Comparison of ENCODE assay signal across 23 cellular contexts in genomic region chr16:86502856-86503748, GRCh38. TPM values are rescaled to one million over a fixed set of nuclear protein-coding genes. Genes with fewer than 3 reads are reported as not detected.
DNase-seq lines count a peak whose midpoint lies in the region; TF ChIP-seq lines count a peak whose summit lies in the region.
"Had no signal": no experiment of that assay in that cellular context is flagged by ENCODE, and none has a peak within 500 bp of the region (broad histone marks: within the 10 kb centered on the region; RNA-seq: fewer than 3 reads in every experiment).

No MANE protein-coding gene starts in this region.

- peaks cover 16% of the 10 kb centered on the region for H4K20me1 ChIP-seq in osteoblast (ENCODE audit: insufficient read depth, low read length)

- no peak overlapping the region for H3K4me2 ChIP-seq in osteoblast (ENCODE audit: insufficient read depth, low read length)
- H3K4me2 ChIP-seq: A549 had no signal

- no peak overlapping the region for H3K27ac ChIP-seq in AG04450 (ENCODE audit: low read depth, low read length)
- no peak overlapping the region for H3K27ac ChIP-seq in osteoblast (ENCODE audit: low read depth, low read length)
- no peak overlapping the region for H3K27ac ChIP-seq in A673 (ENCODE audit: low read depth, low read length, poor library complexity, severe bottlenecking)
- H3K27ac ChIP-seq: A549, pancreas, SK-N-MC, skin epidermis, testis had no signal

- BruUV-seq in A673 (replicated peaks; lab: Mats Ljungman, UMichigan), result no TSS peak

- POLR2A ChIA-PET in AG04450 (lab: Yijun Ruan, JAX), result interaction anchor here (0.7 to 0.8 kb wide), 2 partner anchors 10 to 16 kb away, joined by 3 to 6 read pairs; no protein-coding TSS in a partner anchor
- POLR2A ChIA-PET in A673 (lab: Charles Lee; ENCODE audit: low non-redundant PET), result no interaction called here

- intact Hi-C loops in A673 (cut with micrococcal nuclease; ENCODE audit: unreplicated experiment), result no loop called here

- TF ChIP-seq CTCF in AG04450 (IDR thresholded peaks at IDR 0.05; ENCODE audit: low read depth, low read length), result no peak
- TF ChIP-seq CTCF in choroid plexus epithelial cell (conservative IDR thresholded peaks at IDR 0.05; ENCODE audit: low read depth, low read length), result no peak
- TF ChIP-seq CTCF in glutamatergic neuron (IDR thresholded peaks at IDR 0.05; ENCODE audit: partially characterized antibody, unreplicated experiment), result no peak
- TF ChIP-seq CTCF in osteoblast (IDR thresholded peaks at IDR 0.05; ENCODE audit: extremely low read depth, low read depth, low read length), result no peak
- no peak for TF ChIP-seq CTCF in A673 (conservative IDR thresholded peaks at IDR 0.05; ENCODE audit: low read depth, low read length)

- H3K4me1 ChIP-seq in osteoblast (ENCODE audit: insufficient read depth, low read length), result no peaks in the 10 kb centered on the region
- no peaks in the 10 kb centered on the region for H3K4me1 ChIP-seq in A673 (ENCODE audit: insufficient read depth, low read length, poor library complexity, severe bottlenecking)
- H3K4me1 ChIP-seq: pancreas had no signal

- no peak overlapping the region for H2AFZ ChIP-seq in osteoblast (ENCODE audit: low read length)

- CTCF ChIA-PET in AG04450 (lab: Charles Lee), result interaction anchor here (0.7 kb wide), 1 partner anchor 294 kb away, joined by 4 read pairs; no protein-coding TSS in a partner anchor
- CTCF ChIA-PET in A673 (lab: Charles Lee), result no interaction called here

- H3K27me3 ChIP-seq in AG04450 (ENCODE audit: control insufficient read depth, insufficient read depth, low read length), result no peaks in the 10 kb centered on the region
- peaks cover 98% of the 10 kb centered on the region for H3K27me3 ChIP-seq in osteoblast (ENCODE audit: insufficient read depth, low read length)
- H3K27me3 ChIP-seq in A673 (replicated peaks; ENCODE audit: insufficient read depth, low read depth, low read length, poor library complexity), result peaks cover 100% of the 10 kb centered on the region
- H3K27me3 ChIP-seq: testis had no signal

- peak overlapping the region; percentile 20 for H3K4me3 Mint-ChIP-seq in glutamatergic neuron (ENCODE audit: unreplicated experiment)
- H3K4me3 Mint-ChIP-seq: CD4-positive, CD25-positive, alpha-beta regulatory T cell had no signal

- H3K9me3 Mint-ChIP-seq in glutamatergic neuron (ENCODE audit: unreplicated experiment), result peaks cover 21% of the 10 kb centered on the region

- no peak overlapping the region for H3K27ac Mint-ChIP-seq in glutamatergic neuron (ENCODE audit: unreplicated experiment)

- no peaks in the 10 kb centered on the region for H3K36me3 Mint-ChIP-seq in glutamatergic neuron (ENCODE audit: unreplicated experiment)
- H3K36me3 Mint-ChIP-seq: CD4-positive, CD25-positive, alpha-beta regulatory T cell had no signal

- H3K4me3 ChIP-seq in AG04450 (ENCODE audit: low read depth, low read length) (peak overlapping the region; percentile 35), choroid plexus epithelial cell (ENCODE audit: low read depth, low read length) (no peak overlapping the region), osteoblast (ENCODE audit: insufficient read depth, low read length) (no peak overlapping the region), A673 (ENCODE audit: low read depth, low read length, poor library complexity, severe bottlenecking) (no peak overlapping the region)
- H3K4me3 ChIP-seq: A549, mucosa of descending colon, pancreas, SK-N-MC, skin epidermis, testis had no signal

- DNase-seq in AG04450 (ENCODE audit: low read depth, low spot score) (no peak), choroid plexus epithelial cell (ENCODE audit: low read depth) (peak; percentile 35), glutamatergic neuron (peak; percentile 27), osteoblast (ENCODE audit: insufficient read length, low spot score, missing footprints) (peak; percentile 82), SKM-1 (lab: John Stamatoyannopoulos, UW; ENCODE audit: unreplicated experiment) (no peak), GF-D8 (lab: John Stamatoyannopoulos, UW) (no peak), A673 (ENCODE audit: low spot score) (no peak)
- DNase-seq in stimulated activated CD4-positive, alpha-beta T cell treated with anti-CD3 and anti-CD28 coated beads, Interleukin-4, amount 100 ng/mL, for 4 hours, result no peak
- DNase-seq: activated CD4-positive, alpha-beta T cell treated with anti-CD3 and anti-CD28 coated beads, Interleukin-2, amount 50 U/mL, for 1 hour; activated naive CD4-positive, alpha-beta T cell; amygdala; CD4-positive, CD25-positive, alpha-beta regulatory T cell; DMS53; left cardiac atrium; mucosa of descending colon; NCI-H1436; NCI-H2227 treated with DMSO at 0.1 percent for 48 hours; pancreas; stimulated activated CD8-positive, alpha-beta memory T cell treated with anti-CD3 and anti-CD28 coated beads, Interleukin-4, amount 100 ng/mL, for 48 hours; testis had no signal

- H3K4me1 Mint-ChIP-seq in glutamatergic neuron (ENCODE audit: low read depth, unreplicated experiment), result peaks cover 18% of the 10 kb centered on the region

- H3K79me2 ChIP-seq in osteoblast (ENCODE audit: insufficient read depth, low read length), result no peaks in the 10 kb centered on the region

- peaks cover 9% of the 10 kb centered on the region; the same call in 1 of the 2 replicates for H3K9me3 ChIP-seq in AG04450 (ENCODE audit: control insufficient read depth, insufficient read depth, low read length)
- no peaks in the 10 kb centered on the region for H3K9me3 ChIP-seq in osteoblast (ENCODE audit: low read depth, low read length)
- no peaks in the 10 kb centered on the region for H3K9me3 ChIP-seq in A673 (ENCODE audit: low read depth, low read length, poor library complexity, severe bottlenecking)
- H3K9me3 ChIP-seq: A549, mucosa of descending colon, pancreas, testis had no signal

- no peaks in the 10 kb centered on the region for H3K36me3 ChIP-seq in osteoblast (ENCODE audit: insufficient read depth, low read length)
- no peaks in the 10 kb centered on the region for H3K36me3 ChIP-seq in A673 (ENCODE audit: insufficient read depth, low read length, poor library complexity, severe bottlenecking)
- H3K36me3 ChIP-seq: pancreas had no signal

- H3K27me3 Mint-ChIP-seq in glutamatergic neuron (ENCODE audit: unreplicated experiment), result peaks cover 56% of the 10 kb centered on the region

RNA-seq across cellular contexts. Expression of gene FOXF1, which starts 7.2 kb away (rescaled TPM):
- polyA plus RNA-seq in AG04450 (2011; rRNA removed), result 61.0 and 65.1 TPM in 2 replicates
- polyA minus RNA-seq in AG04450 (2011; rRNA and poly(A)+ RNA removed), result 56.9 and 66.0 TPM in 2 replicates
- total RNA-seq in glutamatergic neuron (ENCODE audit: unreplicated experiment) (not detected), osteoblast (not detected in 2 replicates), A673 (2021) (not detected in 2 replicates)
- total RNA-seq: CD4-positive, CD25-positive, alpha-beta regulatory T cell had no signal
- polyA plus RNA-seq: A549; CD4-positive, CD25-positive, alpha-beta regulatory T cell had no signal

RNA-seq across cellular contexts. Expression of gene MTHFSD, which starts 51.9 kb away (rescaled TPM):
- polyA plus RNA-seq in AG04450 (2011; rRNA removed), result 15.6 and 16.7 TPM in 2 replicates
- polyA minus RNA-seq in AG04450 (2011; rRNA and poly(A)+ RNA removed), result 22.9 and 23.5 TPM in 2 replicates
- 27.7 TPM for total RNA-seq in glutamatergic neuron (ENCODE audit: unreplicated experiment)
- total RNA-seq in osteoblast, result 18.5 and 20.3 TPM in 2 replicates
- 26.5 and 27.5 TPM in 2 replicates for total RNA-seq in A673 (2021)

Comparison
In these comparisons a context has a peak if more than half of its experiments do, and no peak if none do; other contexts are left out.
1. DNase-seq: peak in choroid plexus epithelial cell (single experiment), glutamatergic neuron (single experiment) and osteoblast (single experiment); none in AG04450 (single experiment), SKM-1 (single experiment), GF-D8 (single experiment), stimulated activated CD4-positive, alpha-beta T cell treated with anti-CD3 and anti-CD28 coated beads, Interleukin-4, amount 100 ng/mL, for 4 hours (0 of 2) and A673 (single experiment).